Comparison of ENCODE assay signal across 7 cellular contexts in genomic region chr5:73451218-73452130, GRCh38. TPM values are rescaled to one million over a fixed set of nuclear protein-coding genes. Genes with fewer than 3 reads are reported as not detected.
A peak's percentile ranks its signal among the peaks of the same experiment; 100 is the strongest.
DNase-seq lines count a peak whose midpoint lies in the region; ATAC-seq and TF ChIP-seq lines count a peak whose summit lies in the region.

No MANE protein-coding gene starts in this region.

- H3K4me3 ChIP-seq in neural cell (ENCODE audit: low read length) = no peak overlapping the region

- H2AFZ ChIP-seq in neural cell (ENCODE audit: low read depth, low read length) = no peak overlapping the region

- no peak overlapping the region for H3K4me2 ChIP-seq in neural cell (ENCODE audit: low read length)

- H3K36me3 Mint-ChIP-seq in type B pancreatic cell = no peaks in the 10 kb centered on the region

- TF ChIP-seq CTCF in GM13977 (IDR thresholded peaks at IDR 0.05; ENCODE audit: extremely low read depth, insufficient read depth, missing control alignments) = peak; percentile 80
- peak; percentile 54 for TF ChIP-seq CTCF in neural cell (IDR thresholded peaks at IDR 0.05; ENCODE audit: poor library complexity, severe bottlenecking)
- TF ChIP-seq CTCF in type B pancreatic cell (conservative IDR thresholded peaks at IDR 0.05) = peak; percentile 96

- peak; percentile 46 for TF ChIP-seq RAD21 in neural cell (conservative IDR thresholded peaks at IDR 0.05)

- H3K79me2 ChIP-seq in neural cell (replicated peaks; ENCODE audit: insufficient read depth, low read length) = no peaks in the 10 kb centered on the region

- H3K4me3 Mint-ChIP-seq in type B pancreatic cell = peak overlapping the region; percentile 84

- no peak for TF ChIP-seq EP300 in neural cell (conservative IDR thresholded peaks at IDR 0.05; ENCODE audit: poor library complexity, severe bottlenecking)

- H3K27me3 Mint-ChIP-seq in type B pancreatic cell = peaks cover 81% of the 10 kb centered on the region

- ATAC-seq in esophagus mucosa = peak; percentile 68

- in situ Hi-C loops in GM13977 (cut with MboI; ENCODE audit: low pct_unique_long_range_greater_than_20kb, low sequenced_read_pairs, unreplicated experiment) = no loop called here

- H3F3A ChIP-seq in neural cell (ENCODE audit: insufficient read depth, low read length, poor library complexity, severe bottlenecking) = no peaks in the 10 kb centered on the region

- H3K9me3 Mint-ChIP-seq in type B pancreatic cell = no peaks in the 10 kb centered on the region

- H4K20me1 ChIP-seq in neural cell (ENCODE audit: insufficient read depth) = no peaks in the 10 kb centered on the region

- no peaks in the 10 kb centered on the region for H3K9me3 ChIP-seq in neural cell (ENCODE audit: low read length)

- peaks cover 69% of the 10 kb centered on the region for H3K27me3 ChIP-seq in neural cell (ENCODE audit: insufficient read depth, low read depth, low read length)

- no peaks in the 10 kb centered on the region for H3K9me2 ChIP-seq in neural cell (ENCODE audit: insufficient read depth, low read length)

- DNase-seq in GM13977 (ENCODE audit: low spot score) (peak; percentile 61), NCI-H146 treated with DMSO at 0.1 percent for 48 hours (lab: John Stamatoyannopoulos, UW; ENCODE audit: unreplicated experiment) (peak; percentile 33), type B pancreatic cell (ENCODE audit: extremely low spot score, unreplicated experiment) (peak; percentile 88), DMS153 (lab: John Stamatoyannopoulos, UW) (no peak)
- peak; percentile 89 for DNase-seq in activated CD8-positive, alpha-beta memory T cell treated with anti-CD3 and anti-CD28 coated beads, Interleukin-2, amount 50 U/mL, for 48 hours

- no peak overlapping the region for H3K9ac ChIP-seq in neural cell (ENCODE audit: low read length)

- no peaks in the 10 kb centered on the region for H3K36me3 ChIP-seq in neural cell (ENCODE audit: insufficient read depth, low read length)

- H3K27ac Mint-ChIP-seq in type B pancreatic cell = no peak overlapping the region

- no peak overlapping the region for H3K27ac ChIP-seq in neural cell (ENCODE audit: low read length)

- peaks cover 12% of the 10 kb centered on the region for H3K4me1 Mint-ChIP-seq in type B pancreatic cell (ENCODE audit: unreplicated experiment)

TF ChIP-seq in neural cell, 6 proteins besides CTCF, POLR2A, EP300 and RAD21:
- TF ChIP-seq MXI1 (conservative IDR thresholded peaks at IDR 0.05; ENCODE audit: poor library complexity, severe bottlenecking) (no peak), SMC3 (conservative IDR thresholded peaks at IDR 0.05; ENCODE audit: poor library complexity) (peak; percentile 38)

RNA-seq across cellular contexts. Expression of gene FOXD1, which starts 2.9 kb away (rescaled TPM):
- 0.88 TPM for total RNA-seq in esophagus mucosa
- polyA plus RNA-seq in neural cell = not detected in 2 replicates
- polyA minus RNA-seq in neural cell = not detected in 2 replicates
- 1.3 and 15.9 TPM in 2 replicates for total RNA-seq in type B pancreatic cell (ENCODE audit: low replicate concordance)

RNA-seq across cellular contexts. Expression of gene BTF3, which starts 46.8 kb away (rescaled TPM):
- total RNA-seq in esophagus mucosa (764 TPM), type B pancreatic cell (ENCODE audit: low replicate concordance) (578 and 664 TPM in 2 replicates)
- 307 and 324 TPM in 2 replicates for polyA plus RNA-seq in neural cell
- 152 and 187 TPM in 2 replicates for polyA minus RNA-seq in neural cell
